8 cellular contexts compared by ENCODE assay signal in genomic region chr12:31959051-31959700, GRCh38. TPM values are rescaled to one million over a fixed set of nuclear protein-coding genes. Genes with fewer than 3 reads are reported as not detected.
A peak's percentile ranks its signal among the peaks of the same experiment; 100 is the strongest.
DNase-seq lines count a peak whose midpoint lies in the region; ATAC-seq, FAIRE-seq and TF ChIP-seq lines count a peak whose summit lies in the region.

Gene RESF1, plus strand, starts transcription at chr12:31959415. Its CDS starts 21,541 bp downstream, at chr12:31980956.

- intact Hi-C loops in endothelial cell of umbilical vein (cut with micrococcal nuclease) = loop anchor here (1.0 to 10.0 kb wide), 7 partner anchors 63 to 277 kb away; partner anchors contain the start of gene BICD1

- H2AFZ ChIP-seq in OCI-LY3 (ENCODE audit: low read depth, low read length) = peak within 1 kb of the TSS; percentile 55
- H2AFZ ChIP-seq in endothelial cell of umbilical vein (ENCODE audit: low read depth, low read length) = peak within 1 kb of the TSS; percentile 86

- H3K27ac ChIP-seq in HUES64 (ENCODE audit: low read depth, low read length) = peak within 1 kb of the TSS; percentile 87
- H3K27ac ChIP-seq in OCI-LY3 (ENCODE audit: low read length) = peak within 1 kb of the TSS; percentile 77
- H3K27ac ChIP-seq in endothelial cell of umbilical vein (ENCODE audit: insufficient read depth, low read depth, low read length) = peak within 1 kb of the TSS; percentile 74

- H3K4me3 ChIP-seq in HUES64 (ENCODE audit: low read length) (peak within 1 kb of the TSS; percentile 100), OCI-LY3 (ENCODE audit: low read length) (peak within 1 kb of the TSS; percentile 85), endothelial cell of umbilical vein (replicated peaks in 1 of 3; ENCODE audit: insufficient read depth in 1 of 3, low read depth in 1 of 3, low read length in 3 of 3) (peak within 1 kb of the TSS; percentile 72 to 98 (median 88))

- peak; percentile 90 for TF ChIP-seq POLR2A in endothelial cell of umbilical vein (IDR thresholded peaks at IDR 0.05; ENCODE audit: low read depth, low read length)

- dilution Hi-C loops in endothelial cell of umbilical vein (cut with MboI; ENCODE audit: extremely low pct_ligation_motif_present, low sequenced_read_pairs) = no loop called here

- H3K4me2 ChIP-seq in OCI-LY3 (ENCODE audit: low read length) (peak within 1 kb of the TSS; percentile 87), endothelial cell of umbilical vein (ENCODE audit: insufficient read depth, low read length) (peak within 1 kb of the TSS; percentile 94)

- no TSS peak for BruUV-seq in endothelial cell of umbilical vein (replicated peaks; lab: Mats Ljungman, UMichigan)

- DNase-seq in D721Med (ENCODE audit: insufficient read length, low spot score) (peak; percentile 62), endothelial cell of umbilical vein (ENCODE audit: low read depth, low spot score) (peak; percentile 88), midbrain (lab: John Stamatoyannopoulos, UW) (peak; percentile 88)
- DNase-seq in activated CD8-positive, alpha-beta memory T cell treated with anti-CD3 and anti-CD28 coated beads, Interleukin-2, amount 50 U/mL, for 48 hours = peak; percentile 88
- DNase-seq in stimulated activated CD8-positive, alpha-beta memory T cell treated with anti-CD3 and anti-CD28 coated beads, Interleukin-15, amount 100 ng/mL, for 48 hours (ENCODE audit: low read depth in 2 of 2) = peak; percentile 80 to 85

- H3K9me3 ChIP-seq in HUES64 (ENCODE audit: insufficient read depth, low read depth, low read length) (no peaks in the 10 kb centered on the region), OCI-LY3 (ENCODE audit: insufficient read depth, low read length) (0 out of 2 replicates have a peak, but pooled peaks cover 6% of the 10 kb centered on the region), endothelial cell of umbilical vein (replicated peaks; ENCODE audit: control insufficient read depth, insufficient read depth, low read length) (no peaks in the 10 kb centered on the region)

- H3K4me1 ChIP-seq in HUES64 (ENCODE audit: insufficient read depth, low read length) = peaks cover 23% of the 10 kb centered on the region
- H3K4me1 ChIP-seq in OCI-LY3 (ENCODE audit: low read length) = peaks cover 28% of the 10 kb centered on the region
- H3K4me1 ChIP-seq in endothelial cell of umbilical vein (ENCODE audit: control insufficient read depth, extremely low read depth, insufficient read depth, low read length) = peaks cover 21% of the 10 kb centered on the region

- under 1% methylated on average over 68 of the region's 68 CpGs for WGBS in HUES64

- H4K20me1 ChIP-seq in OCI-LY3 (ENCODE audit: insufficient read depth, low read length) (peaks cover 22% of the 10 kb centered on the region), endothelial cell of umbilical vein (replicated peaks; ENCODE audit: control insufficient read depth, extremely low read depth, insufficient read depth, low read length) (no peaks in the 10 kb centered on the region)

- H3K9me1 ChIP-seq in endothelial cell of umbilical vein (replicated peaks; ENCODE audit: control insufficient read depth, extremely low read depth, insufficient read depth, low read length) = no peaks in the 10 kb centered on the region

- POLR2A ChIA-PET in endothelial cell of umbilical vein (lab: Charles Lee) = interaction anchor here (0.6 to 0.7 kb wide), 3 partner anchors 130 to 230 kb away, joined by 3 to 4 read pairs (median 4); partner anchors contain the start of gene AMN1

- CTCF ChIA-PET in endothelial cell of umbilical vein (lab: Charles Lee) = interaction anchor here (0.5 to 4.0 kb wide), 11 partner anchors 24 to 353 kb away, joined by 3 to 19 read pairs (median 4); partner anchors contain the start of gene ETFBKMT

- peaks cover 32% of the 10 kb centered on the region for H3K36me3 ChIP-seq in HUES64 (ENCODE audit: insufficient read depth, low read length)
- H3K36me3 ChIP-seq in OCI-LY3 (replicated peaks; ENCODE audit: low read depth, low read length) = peaks cover 33% of the 10 kb centered on the region
- peaks cover 2 to 5% of the 10 kb centered on the region in 2 experiments for H3K36me3 ChIP-seq in endothelial cell of umbilical vein (ENCODE audit: control insufficient read depth in 2 of 2, extremely low read depth in 1 of 2, insufficient read depth in 2 of 2, low read length in 2 of 2)

- H3K27me3 ChIP-seq in HUES64 (ENCODE audit: insufficient read depth, low read length) (no peaks in the 10 kb centered on the region), OCI-LY3 (ENCODE audit: low read depth, low read length) (no peaks in the 10 kb centered on the region), endothelial cell of umbilical vein (ENCODE audit: control insufficient read depth in 2 of 2, insufficient read depth in 2 of 2, low read length in 2 of 2) (no peaks in the 10 kb centered on the region)

- H3K9ac ChIP-seq in HUES64 (ENCODE audit: low read depth, low read length) (peak within 1 kb of the TSS; percentile 93), OCI-LY3 (ENCODE audit: low read length) (peak within 1 kb of the TSS; percentile 79), endothelial cell of umbilical vein (replicated peaks; ENCODE audit: extremely low read depth, insufficient read depth, low read length) (peak within 1 kb of the TSS; percentile 82)

- H3K79me2 ChIP-seq in OCI-LY3 (ENCODE audit: low read length) (peaks cover 53% of the 10 kb centered on the region), endothelial cell of umbilical vein (ENCODE audit: control insufficient read depth, insufficient read depth, low read length) (peaks cover 41% of the 10 kb centered on the region)

- peak; percentile 89 for ATAC-seq in GM21515 (IDR thresholded peaks at IDR 0.05; ENCODE audit: unreplicated experiment)

- TF ChIP-seq CTCF in D721Med (IDR thresholded peaks at IDR 0.05; ENCODE audit: insufficient read depth, missing control alignments) (no peak), OCI-LY3 (IDR thresholded peaks at IDR 0.05; ENCODE audit: low read depth, low read length) (no peak), endothelial cell of umbilical vein (IDR thresholded peaks at IDR 0.05; ENCODE audit: extremely low read depth in 1 of 2, insufficient read depth in 1 of 2, low read depth in 1 of 2, low read length in 2 of 2) (no peak)

- FAIRE-seq in D721Med (lab: Jason Lieb, UNC) (no peak), endothelial cell of umbilical vein (lab: Jason Lieb, UNC) (peak; percentile 91)

TF ChIP-seq in endothelial cell of umbilical vein, 7 proteins besides CTCF, POLR2A, EP300 and RAD21:
- TF ChIP-seq POLR2AphosphoS5 (IDR thresholded peaks at IDR 0.05; ENCODE audit: insufficient read depth, low read depth, low read length) = peak; percentile 83
- peak; percentile 35 for TF ChIP-seq GATA2 (IDR thresholded peaks at IDR 0.05; ENCODE audit: insufficient read depth, insufficient read length, low read depth, low read length)
- TF ChIP-seq JUN (IDR thresholded peaks at IDR 0.05; ENCODE audit: borderline replicate concordance, insufficient read depth, insufficient read length, low read depth) = no peak
- no peak for TF ChIP-seq FOS (IDR thresholded peaks at IDR 0.05; ENCODE audit: borderline replicate concordance, insufficient read depth, low read length)
- TF ChIP-seq MYC (IDR thresholded peaks at IDR 0.05; ENCODE audit: low read depth, low read length) = no peak
- TF ChIP-seq EZH2 (IDR thresholded peaks at IDR 0.05; ENCODE audit: borderline replicate concordance, low read depth, low read length, severe bottlenecking) = no peak
- no peak for TF ChIP-seq MAX (IDR thresholded peaks at IDR 0.05; ENCODE audit: insufficient read depth, insufficient read length)

RNA-seq across cellular contexts. Expression of gene RESF1, which starts in this region (rescaled TPM):
- 82.7 TPM for polyA plus RNA-seq in HUES64 (2013, experiment 1 of 2)
- polyA plus RNA-seq in HUES64 (2013, experiment 2 of 2) = 76.7 TPM
- 62.1 and 70.0 TPM in 2 replicates for total RNA-seq in endothelial cell of umbilical vein
- 23.6 and 40.3 TPM in 2 replicates for polyA plus RNA-seq in endothelial cell of umbilical vein
- polyA plus RNA-seq in endothelial cell of umbilical vein (2011; cell fraction: cytosol; rRNA removed) = 28.2 and 28.9 TPM in 2 replicates
- polyA plus RNA-seq in endothelial cell of umbilical vein (2011; cell fraction: nucleus; rRNA removed) = 57.8 and 70.0 TPM in 2 replicates
- polyA plus RNA-seq in endothelial cell of umbilical vein (2012) = 41.5 and 55.0 TPM in 2 replicates
- 56.9 and 59.1 TPM in 2 replicates for polyA minus RNA-seq in endothelial cell of umbilical vein
- polyA minus RNA-seq in endothelial cell of umbilical vein (2011; cell fraction: cytosol; rRNA and poly(A)+ RNA removed) = 10.8 TPM
- polyA minus RNA-seq in endothelial cell of umbilical vein (2011; cell fraction: nucleus; rRNA and poly(A)+ RNA removed) = 85.3 and 123 TPM in 2 replicates

Comparison
In these comparisons a context has a peak if more than half of its experiments do, and no peak if none do; other contexts are left out.
1. Peak in every context shown above with its lines: DNase-seq, ATAC-seq, H3K4me3 ChIP-seq and H3K27ac ChIP-seq.